28 cellular contexts compared by ENCODE assay signal in genomic region chr4:176939445-176939844, GRCh38.
A peak's percentile ranks its signal among the peaks of the same experiment; 100 is the strongest.
DNase-seq lines count a peak whose midpoint lies in the region; ATAC-seq and TF ChIP-seq lines count a peak whose summit lies in the region.
"Had no signal": no experiment of that assay in that cellular context is flagged by ENCODE, and none has a peak within 500 bp of the region (broad histone marks: within the 10 kb centered on the region; RNA-seq: fewer than 3 reads in every experiment).

No MANE protein-coding gene starts in this region.

- no peak overlapping the region for H3K4me3 ChIP-seq in choroid plexus epithelial cell (ENCODE audit: low read depth, low read length)
- H3K4me3 ChIP-seq: A549, esophagus squamous epithelium, thyroid gland had no signal

- ATAC-seq in GM19467 (IDR thresholded peaks at IDR 0.05; ENCODE audit: unreplicated experiment), result no peak
- ATAC-seq in GM21423 (IDR thresholded peaks at IDR 0.05; ENCODE audit: unreplicated experiment), result no peak
- ATAC-seq: A549; stimulated activated naive CD8-positive, alpha-beta T cell treated with anti-CD3 and anti-CD28 coated beads, Interleukin-15, Interleukin-2, amounts not matched to agents 100 U/mL and 50 U/mL, for 24 hours; T-cell had no signal

- peak; percentile 9 for DNase-seq in AG08396 (ENCODE audit: low spot score)
- DNase-seq in M059J (ENCODE audit: low read depth), result peak; percentile 80
- peak; percentile 79 for DNase-seq in choroid plexus epithelial cell (ENCODE audit: low read depth)
- DNase-seq in non-pigmented ciliary epithelial cell (ENCODE audit: low read depth), result peak; percentile 37
- DNase-seq in GM20000 (ENCODE audit: low spot score), result no peak
- no peak for DNase-seq in mucosa of gallbladder (ENCODE audit: low spot score)
- DNase-seq: activated CD4-positive, alpha-beta T cell treated with anti-CD3 and anti-CD28 coated beads for 4 hours; activated naive CD4-positive, alpha-beta T cell treated with anti-CD3 and anti-CD28 coated beads, Interleukin-2, amount 10 ng/mL, durations not matched to agents 7 days and 5 days; aorta; C1 segment of cervical spinal cord; Calu3; effector CD8-positive, alpha-beta T cell; esophagus squamous epithelium; KG1; NCI-H1930; NCI-H345; NCI-H82; nucleus accumbens; retina; SHP77; stimulated activated CD4-positive, alpha-beta T cell treated with anti-CD3 and anti-CD28 coated beads, Interleukin-12 subunit alpha, Interleukin-12 subunit beta, amount 100 ng/mL, for 4 hours; stimulated activated CD4-positive, alpha-beta T cell treated with anti-CD3 and anti-CD28 coated beads, Interleukin-4, amount 100 ng/mL, for 4 hours; stimulated activated naive CD8-positive, alpha-beta T cell treated with anti-CD3 and anti-CD28 coated beads, Interleukin-15, Interleukin-2, amounts not matched to agents 100 U/mL and 50 U/mL, for 24 hours; T-cell; thyroid gland had no signal

- TF ChIP-seq CTCF in choroid plexus epithelial cell (conservative IDR thresholded peaks at IDR 0.05; ENCODE audit: low read depth, low read length) (no peak), GM20000 (IDR thresholded peaks at IDR 0.05; ENCODE audit: extremely low read depth, missing control alignments) (no peak)

Comparison
In these comparisons a context has a peak if more than half of its experiments do, and no peak if none do; other contexts are left out.
1. DNase-seq: peak in AG08396 (single experiment), M059J (single experiment), choroid plexus epithelial cell (single experiment) and non-pigmented ciliary epithelial cell (single experiment); none in GM20000 (single experiment) and mucosa of gallbladder (single experiment).